Comparison of ENCODE assay signal across 1 cellular context in the genomic region with DNA sequence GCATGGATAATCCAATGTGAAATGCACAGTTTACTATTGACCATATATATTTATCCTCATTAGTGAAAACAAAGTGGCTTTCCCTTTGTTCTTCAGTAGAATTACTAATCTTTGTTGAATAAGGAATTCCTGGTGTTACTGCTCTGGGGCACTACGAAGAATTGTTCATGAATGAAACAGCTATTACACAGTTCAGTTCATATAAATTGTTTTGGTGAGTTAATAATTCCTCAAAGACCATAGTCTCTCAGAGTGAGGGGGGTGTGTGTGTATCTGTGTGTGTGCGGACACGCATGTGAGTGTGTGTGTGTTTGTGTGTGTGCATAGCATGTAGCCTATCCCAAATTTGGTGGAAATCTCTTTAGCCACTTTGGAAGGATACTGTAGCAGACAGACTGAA.
TF ChIP-seq lines count a peak whose summit lies in the region.

No MANE protein-coding gene starts in this region.

TF ChIP-seq in H1, 55 proteins besides CTCF, POLR2A, EP300 and RAD21 (continued from another document):
- TF ChIP-seq ATF3 (IDR thresholded peaks at IDR 0.05; ENCODE audit: insufficient read depth, low read depth, low read length) (no peak), USF2 (IDR thresholded peaks at IDR 0.05; ENCODE audit: low read length) (no peak), CHD1 (IDR thresholded peaks at IDR 0.05; ENCODE audit: low read depth, low read length) (no peak), HDAC6 (IDR thresholded peaks at IDR 0.05; ENCODE audit: low read depth, low read length) (no peak), JUN (IDR thresholded peaks at IDR 0.05; ENCODE audit: low read depth, low read length) (no peak), TAF7 (optimal IDR thresholded peaks at IDR 0.05; ENCODE audit: borderline replicate concordance, low read depth, low read length) (no peak), FOSL1 (IDR thresholded peaks at IDR 0.05; ENCODE audit: insufficient read depth, low read depth, low read length) (no peak)
